1 cellular context compared by ENCODE assay signal in genomic region chr5:124546643-124547042, GRCh38.
A peak's percentile ranks its signal among the peaks of the same experiment; 100 is the strongest.
TF ChIP-seq lines count a peak whose summit lies in the region.

No MANE protein-coding gene starts in this region.

TF ChIP-seq in HepG2, 621 proteins besides CTCF, POLR2A, EP300 and RAD21 (continued from another document and continues in another):
- TF ChIP-seq, protein P1, sequence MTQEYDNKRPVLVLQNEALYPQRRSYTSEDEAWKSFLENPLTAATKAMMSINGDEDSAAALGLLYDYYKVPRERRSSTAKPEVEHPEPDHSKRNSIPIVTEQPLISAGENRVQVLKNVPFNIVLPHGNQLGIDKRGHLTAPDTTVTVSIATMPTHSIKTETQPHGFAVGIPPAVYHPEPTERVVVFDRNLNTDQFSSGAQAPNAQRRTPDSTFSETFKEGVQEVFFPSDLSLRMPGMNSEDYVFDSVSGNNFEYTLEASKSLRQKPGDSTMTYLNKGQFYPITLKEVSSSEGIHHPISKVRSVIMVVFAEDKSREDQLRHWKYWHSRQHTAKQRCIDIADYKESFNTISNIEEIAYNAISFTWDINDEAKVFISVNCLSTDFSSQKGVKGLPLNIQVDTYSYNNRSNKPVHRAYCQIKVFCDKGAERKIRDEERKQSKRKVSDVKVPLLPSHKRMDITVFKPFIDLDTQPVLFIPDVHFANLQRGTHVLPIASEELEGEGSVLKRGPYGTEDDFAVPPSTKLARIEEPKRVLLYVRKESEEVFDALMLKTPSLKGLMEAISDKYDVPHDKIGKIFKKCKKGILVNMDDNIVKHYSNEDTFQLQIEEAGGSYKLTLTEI (CRISPR knock-in tag; conservative IDR thresholded peaks at IDR 0.05): no peak
- TF ChIP-seq ZNF446 (CRISPR knock-in tag; IDR thresholded peaks at IDR 0.05) (no peak), GATA4 (IDR thresholded peaks at IDR 0.05; ENCODE audit: borderline replicate concordance, low read depth) (no peak), NCOR1 (IDR thresholded peaks at IDR 0.05; ENCODE audit: borderline replicate concordance, low read length) (no peak), SIN3A (IDR thresholded peaks at IDR 0.05; ENCODE audit: borderline replicate concordance, low read depth, low read length) (no peak), SNAI1 (CRISPR knock-in tag; IDR thresholded peaks at IDR 0.05; ENCODE audit: borderline replicate concordance) (no peak), ATF3 (CRISPR knock-in tag; IDR thresholded peaks at IDR 0.05) (no peak), TCF7 (IDR thresholded peaks at IDR 0.05; ENCODE audit: low read depth) (no peak), RXRB (CRISPR knock-in tag; IDR thresholded peaks at IDR 0.05; ENCODE audit: borderline replicate concordance) (0 out of 2 replicates have a peak, but pooled peaks have one; percentile 11), WIZ (CRISPR knock-in tag; IDR thresholded peaks at IDR 0.05) (peak; percentile 88; the same call in 1 of the 2 replicates), ZMYM2 (CRISPR knock-in tag; IDR thresholded peaks at IDR 0.05) (no peak), IRF2 (CRISPR knock-in tag; IDR thresholded peaks at IDR 0.05) (no peak), NFIC (IDR thresholded peaks at IDR 0.05; ENCODE audit: low read length) (no peak), ZNF777 (CRISPR knock-in tag; IDR thresholded peaks at IDR 0.05) (no peak), ZNF775 (CRISPR knock-in tag; IDR thresholded peaks at IDR 0.05; ENCODE audit: borderline replicate concordance) (no peak), RXRA (CRISPR knock-in tag; IDR thresholded peaks at IDR 0.05) (no peak), MLLT10 (CRISPR knock-in tag; IDR thresholded peaks at IDR 0.05) (no peak), KLF11 (CRISPR knock-in tag; IDR thresholded peaks at IDR 0.05) (no peak), MED13 (CRISPR knock-in tag; IDR thresholded peaks at IDR 0.05) (no peak), GTF2F1 (IDR thresholded peaks at IDR 0.05; ENCODE audit: low read length) (no peak), CREM (IDR thresholded peaks at IDR 0.05) (no peak), CREM (CRISPR knock-in tag; IDR thresholded peaks at IDR 0.05) (no peak), ZNF644 (CRISPR knock-in tag; IDR thresholded peaks at IDR 0.05; ENCODE audit: low read depth) (peak; percentile 80), SMAD3 (CRISPR knock-in tag; IDR thresholded peaks at IDR 0.05) (0 out of 2 replicates have a peak, but pooled peaks have one; percentile 45), ZNF331 (CRISPR knock-in tag; IDR thresholded peaks at IDR 0.05) (peak; percentile 50; the same call in 1 of the 2 replicates), ERF (CRISPR knock-in tag; IDR thresholded peaks at IDR 0.05) (peak; percentile 44; the same call in 1 of the 2 replicates), KDM3A (CRISPR knock-in tag; IDR thresholded peaks at IDR 0.05; ENCODE audit: low read depth) (no peak), MAF1 (CRISPR knock-in tag; IDR thresholded peaks at IDR 0.05; ENCODE audit: borderline replicate concordance) (no peak), ZNF556 (CRISPR knock-in tag; IDR thresholded peaks at IDR 0.05; ENCODE audit: borderline replicate concordance) (no peak), TFE3 (CRISPR knock-in tag; IDR thresholded peaks at IDR 0.05) (peak; percentile 66; the same call in 1 of the 2 replicates), TARDBP (CRISPR knock-in tag; IDR thresholded peaks at IDR 0.05) (no peak), MAFF (IDR thresholded peaks at IDR 0.05; ENCODE audit: low read depth, low read length) (no peak), ZNF335 (CRISPR knock-in tag; IDR thresholded peaks at IDR 0.05) (0 out of 2 replicates have a peak, but pooled peaks have one; percentile 27), SMYD3 (CRISPR knock-in tag; IDR thresholded peaks at IDR 0.05) (no peak), SRSF9 (IDR thresholded peaks at IDR 0.05; ENCODE audit: borderline replicate concordance, insufficient read depth, low read depth, low read length, poor library complexity, severe bottlenecking) (no peak), NR2F1 (CRISPR knock-in tag; IDR thresholded peaks at IDR 0.05) (no peak), DMAP1 (CRISPR knock-in tag; IDR thresholded peaks at IDR 0.05) (no peak), ZNF292 (CRISPR knock-in tag; IDR thresholded peaks at IDR 0.05; ENCODE audit: borderline replicate concordance, low read depth) (no peak), ZNF224 (CRISPR knock-in tag; IDR thresholded peaks at IDR 0.05) (no peak), HNRNPH1 (optimal IDR thresholded peaks at IDR 0.05; ENCODE audit: low read depth, low read length) (no peak)
- TF ChIP-seq, protein P2, sequence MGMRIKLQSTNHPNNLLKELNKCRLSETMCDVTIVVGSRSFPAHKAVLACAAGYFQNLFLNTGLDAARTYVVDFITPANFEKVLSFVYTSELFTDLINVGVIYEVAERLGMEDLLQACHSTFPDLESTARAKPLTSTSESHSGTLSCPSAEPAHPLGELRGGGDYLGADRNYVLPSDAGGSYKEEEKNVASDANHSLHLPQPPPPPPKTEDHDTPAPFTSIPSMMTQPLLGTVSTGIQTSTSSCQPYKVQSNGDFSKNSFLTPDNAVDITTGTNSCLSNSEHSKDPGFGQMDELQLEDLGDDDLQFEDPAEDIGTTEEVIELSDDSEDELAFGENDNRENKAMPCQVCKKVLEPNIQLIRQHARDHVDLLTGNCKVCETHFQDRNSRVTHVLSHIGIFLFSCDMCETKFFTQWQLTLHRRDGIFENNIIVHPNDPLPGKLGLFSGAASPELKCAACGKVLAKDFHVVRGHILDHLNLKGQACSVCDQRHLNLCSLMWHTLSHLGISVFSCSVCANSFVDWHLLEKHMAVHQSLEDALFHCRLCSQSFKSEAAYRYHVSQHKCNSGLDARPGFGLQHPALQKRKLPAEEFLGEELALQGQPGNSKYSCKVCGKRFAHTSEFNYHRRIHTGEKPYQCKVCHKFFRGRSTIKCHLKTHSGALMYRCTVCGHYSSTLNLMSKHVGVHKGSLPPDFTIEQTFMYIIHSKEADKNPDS (CRISPR knock-in tag; IDR thresholded peaks at IDR 0.05): no peak
- TF ChIP-seq, protein P3, sequence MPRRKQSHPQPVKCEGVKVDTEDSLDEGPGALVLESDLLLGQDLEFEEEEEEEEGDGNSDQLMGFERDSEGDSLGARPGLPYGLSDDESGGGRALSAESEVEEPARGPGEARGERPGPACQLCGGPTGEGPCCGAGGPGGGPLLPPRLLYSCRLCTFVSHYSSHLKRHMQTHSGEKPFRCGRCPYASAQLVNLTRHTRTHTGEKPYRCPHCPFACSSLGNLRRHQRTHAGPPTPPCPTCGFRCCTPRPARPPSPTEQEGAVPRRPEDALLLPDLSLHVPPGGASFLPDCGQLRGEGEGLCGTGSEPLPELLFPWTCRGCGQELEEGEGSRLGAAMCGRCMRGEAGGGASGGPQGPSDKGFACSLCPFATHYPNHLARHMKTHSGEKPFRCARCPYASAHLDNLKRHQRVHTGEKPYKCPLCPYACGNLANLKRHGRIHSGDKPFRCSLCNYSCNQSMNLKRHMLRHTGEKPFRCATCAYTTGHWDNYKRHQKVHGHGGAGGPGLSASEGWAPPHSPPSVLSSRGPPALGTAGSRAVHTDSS (CRISPR knock-in tag; conservative IDR thresholded peaks at IDR 0.05): no peak
- TF ChIP-seq, protein P4, sequence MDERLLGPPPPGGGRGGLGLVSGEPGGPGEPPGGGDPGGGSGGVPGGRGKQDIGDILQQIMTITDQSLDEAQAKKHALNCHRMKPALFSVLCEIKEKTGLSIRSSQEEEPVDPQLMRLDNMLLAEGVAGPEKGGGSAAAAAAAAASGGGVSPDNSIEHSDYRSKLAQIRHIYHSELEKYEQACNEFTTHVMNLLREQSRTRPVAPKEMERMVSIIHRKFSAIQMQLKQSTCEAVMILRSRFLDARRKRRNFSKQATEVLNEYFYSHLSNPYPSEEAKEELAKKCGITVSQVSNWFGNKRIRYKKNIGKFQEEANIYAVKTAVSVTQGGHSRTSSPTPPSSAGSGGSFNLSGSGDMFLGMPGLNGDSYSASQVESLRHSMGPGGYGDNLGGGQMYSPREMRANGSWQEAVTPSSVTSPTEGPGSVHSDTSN (CRISPR knock-in tag; IDR thresholded peaks at IDR 0.05): no peak
- TF ChIP-seq, protein P5, sequence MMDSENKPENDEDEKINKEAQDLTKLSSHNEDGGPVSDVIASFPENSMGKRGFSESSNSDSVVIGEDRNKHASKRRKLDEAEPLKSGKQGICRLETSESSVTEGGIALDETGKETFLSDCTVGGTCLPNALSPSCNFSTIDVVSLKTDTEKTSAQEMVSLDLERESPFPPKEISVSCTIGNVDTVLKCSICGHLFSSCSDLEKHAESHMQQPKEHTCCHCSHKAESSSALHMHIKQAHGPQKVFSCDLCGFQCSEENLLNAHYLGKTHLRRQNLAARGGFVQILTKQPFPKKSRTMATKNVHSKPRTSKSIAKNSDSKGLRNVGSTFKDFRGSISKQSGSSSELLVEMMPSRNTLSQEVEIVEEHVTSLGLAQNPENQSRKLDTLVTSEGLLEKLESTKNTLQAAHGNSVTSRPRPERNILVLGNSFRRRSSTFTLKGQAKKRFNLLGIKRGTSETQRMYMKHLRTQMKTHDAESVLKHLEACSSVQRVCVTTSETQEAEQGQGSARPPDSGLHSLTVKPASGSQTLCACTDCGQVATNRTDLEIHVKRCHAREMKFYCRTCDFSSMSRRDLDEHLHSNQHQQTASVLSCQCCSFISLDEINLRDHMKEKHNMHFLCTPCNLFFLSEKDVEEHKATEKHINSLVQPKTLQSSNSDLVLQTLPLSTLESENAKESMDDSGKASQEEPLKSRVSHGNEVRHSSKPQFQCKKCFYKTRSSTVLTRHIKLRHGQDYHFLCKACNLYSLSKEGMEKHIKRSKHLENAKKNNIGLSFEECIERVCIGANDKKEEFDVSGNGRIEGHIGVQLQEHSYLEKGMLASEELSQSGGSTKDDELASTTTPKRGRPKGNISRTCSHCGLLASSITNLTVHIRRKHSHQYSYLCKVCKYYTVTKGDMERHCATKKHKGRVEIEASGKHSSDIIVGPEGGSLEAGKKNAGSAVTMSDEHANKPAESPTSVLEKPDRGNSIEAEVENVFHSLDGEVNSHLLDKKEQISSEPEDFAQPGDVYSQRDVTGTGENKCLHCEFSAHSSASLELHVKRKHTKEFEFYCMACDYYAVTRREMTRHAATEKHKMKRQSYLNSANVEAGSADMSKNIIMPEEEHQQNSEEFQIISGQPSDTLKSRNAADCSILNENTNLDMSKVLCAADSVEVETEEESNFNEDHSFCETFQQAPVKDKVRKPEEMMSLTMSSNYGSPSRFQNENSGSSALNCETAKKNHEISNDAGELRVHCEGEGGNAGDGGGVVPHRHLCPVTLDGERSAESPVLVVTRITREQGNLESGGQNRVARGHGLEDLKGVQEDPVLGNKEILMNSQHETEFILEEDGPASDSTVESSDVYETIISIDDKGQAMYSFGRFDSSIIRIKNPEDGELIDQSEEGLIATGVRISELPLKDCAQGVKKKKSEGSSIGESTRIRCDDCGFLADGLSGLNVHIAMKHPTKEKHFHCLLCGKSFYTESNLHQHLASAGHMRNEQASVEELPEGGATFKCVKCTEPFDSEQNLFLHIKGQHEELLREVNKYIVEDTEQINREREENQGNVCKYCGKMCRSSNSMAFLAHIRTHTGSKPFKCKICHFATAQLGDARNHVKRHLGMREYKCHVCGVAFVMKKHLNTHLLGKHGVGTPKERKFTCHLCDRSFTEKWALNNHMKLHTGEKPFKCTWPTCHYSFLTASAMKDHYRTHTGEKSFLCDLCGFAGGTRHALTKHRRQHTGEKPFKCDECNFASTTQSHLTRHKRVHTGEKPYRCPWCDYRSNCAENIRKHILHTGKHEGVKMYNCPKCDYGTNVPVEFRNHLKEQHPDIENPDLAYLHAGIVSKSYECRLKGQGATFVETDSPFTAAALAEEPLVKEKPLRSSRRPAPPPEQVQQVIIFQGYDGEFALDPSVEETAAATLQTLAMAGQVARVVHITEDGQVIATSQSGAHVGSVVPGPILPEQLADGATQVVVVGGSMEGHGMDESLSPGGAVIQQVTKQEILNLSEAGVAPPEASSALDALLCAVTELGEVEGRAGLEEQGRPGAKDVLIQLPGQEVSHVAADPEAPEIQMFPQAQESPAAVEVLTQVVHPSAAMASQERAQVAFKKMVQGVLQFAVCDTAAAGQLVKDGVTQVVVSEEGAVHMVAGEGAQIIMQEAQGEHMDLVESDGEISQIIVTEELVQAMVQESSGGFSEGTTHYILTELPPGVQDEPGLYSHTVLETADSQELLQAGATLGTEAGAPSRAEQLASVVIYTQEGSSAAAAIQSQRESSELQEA (CRISPR knock-in tag; IDR thresholded peaks at IDR 0.05; ENCODE audit: not compliant biosample characterization): no peak
- TF ChIP-seq, protein P6, sequence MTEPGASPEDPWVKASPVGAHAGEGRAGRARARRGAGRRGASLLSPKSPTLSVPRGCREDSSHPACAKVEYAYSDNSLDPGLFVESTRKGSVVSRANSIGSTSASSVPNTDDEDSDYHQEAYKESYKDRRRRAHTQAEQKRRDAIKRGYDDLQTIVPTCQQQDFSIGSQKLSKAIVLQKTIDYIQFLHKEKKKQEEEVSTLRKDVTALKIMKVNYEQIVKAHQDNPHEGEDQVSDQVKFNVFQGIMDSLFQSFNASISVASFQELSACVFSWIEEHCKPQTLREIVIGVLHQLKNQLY (CRISPR knock-in tag; IDR thresholded peaks at IDR 0.05): no peak
- TF ChIP-seq, protein P7, sequence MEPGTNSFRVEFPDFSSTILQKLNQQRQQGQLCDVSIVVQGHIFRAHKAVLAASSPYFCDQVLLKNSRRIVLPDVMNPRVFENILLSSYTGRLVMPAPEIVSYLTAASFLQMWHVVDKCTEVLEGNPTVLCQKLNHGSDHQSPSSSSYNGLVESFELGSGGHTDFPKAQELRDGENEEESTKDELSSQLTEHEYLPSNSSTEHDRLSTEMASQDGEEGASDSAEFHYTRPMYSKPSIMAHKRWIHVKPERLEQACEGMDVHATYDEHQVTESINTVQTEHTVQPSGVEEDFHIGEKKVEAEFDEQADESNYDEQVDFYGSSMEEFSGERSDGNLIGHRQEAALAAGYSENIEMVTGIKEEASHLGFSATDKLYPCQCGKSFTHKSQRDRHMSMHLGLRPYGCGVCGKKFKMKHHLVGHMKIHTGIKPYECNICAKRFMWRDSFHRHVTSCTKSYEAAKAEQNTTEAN (CRISPR knock-in tag; conservative IDR thresholded peaks at IDR 0.05): 0 out of 2 replicates have a peak, but pooled peaks have one; percentile 30
- TF ChIP-seq, protein P8, sequence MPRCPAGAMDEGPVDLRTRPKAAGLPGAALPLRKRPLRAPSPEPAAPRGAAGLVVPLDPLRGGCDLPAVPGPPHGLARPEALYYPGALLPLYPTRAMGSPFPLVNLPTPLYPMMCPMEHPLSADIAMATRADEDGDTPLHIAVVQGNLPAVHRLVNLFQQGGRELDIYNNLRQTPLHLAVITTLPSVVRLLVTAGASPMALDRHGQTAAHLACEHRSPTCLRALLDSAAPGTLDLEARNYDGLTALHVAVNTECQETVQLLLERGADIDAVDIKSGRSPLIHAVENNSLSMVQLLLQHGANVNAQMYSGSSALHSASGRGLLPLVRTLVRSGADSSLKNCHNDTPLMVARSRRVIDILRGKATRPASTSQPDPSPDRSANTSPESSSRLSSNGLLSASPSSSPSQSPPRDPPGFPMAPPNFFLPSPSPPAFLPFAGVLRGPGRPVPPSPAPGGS (CRISPR knock-in tag; IDR thresholded peaks at IDR 0.05): no peak
